In genomic region chr16:5239472-5240277, GRCh38 we compare ENCODE assay signal across 8 cellular contexts.
DNase-seq lines count a peak whose midpoint lies in the region; ATAC-seq and TF ChIP-seq lines count a peak whose summit lies in the region.
"Not testable (repeated sequence)": the region's sequence is repeated elsewhere in the genome, so short reads cannot be mapped to it uniquely, and the experiment has no call there.

No MANE protein-coding gene starts in this region.

- not testable (repeated sequence) for H2AFZ ChIP-seq in HCT116 (ENCODE audit: low read depth, low read length, poor library complexity, severe bottlenecking); OCI-LY7 (ENCODE audit: low read length)

- POLR2A ChIA-PET in HCT116 (lab: Charles Lee); OCI-LY7 (lab: Charles Lee); activated CD8-positive, alpha-beta T cell treated with anti-CD3 and anti-CD28 coated beads, Interleukin-2, amount 10 ng/mL, durations not matched to agents 7 days and 5 days (lab: Charles Lee): not testable (repeated sequence)

- H3K4me1 ChIP-seq in HCT116 (ENCODE audit: control insufficient read depth in 1 of 2, insufficient read depth in 2 of 2, low read length in 2 of 2); OCI-LY7 (ENCODE audit: insufficient read depth, low read length, poor library complexity, severe bottlenecking); body of pancreas; neutrophil (ENCODE audit: control insufficient read depth in 1 of 2, insufficient read depth in 1 of 2, low read depth in 1 of 2, low read length in 1 of 2): not testable (repeated sequence)

- TF ChIP-seq POLR2A in HCT116 (IDR thresholded peaks at IDR 0.05; ENCODE audit: borderline replicate concordance, extremely low read depth, insufficient read depth, insufficient read length); body of pancreas (IDR thresholded peaks at IDR 0.05): not testable (repeated sequence)

- not testable (repeated sequence) for H3K27me3 ChIP-seq in HCT116 (ENCODE audit: insufficient read depth, low read length); body of pancreas
- peaks cover 33% of the 10 kb centered on the region for H3K27me3 ChIP-seq in neutrophil

- peak; percentile 94 for ATAC-seq in HCT116
- ATAC-seq in activated CD8-positive, alpha-beta T cell treated with anti-CD3 and anti-CD28 coated beads, Interleukin-2, amount 10 ng/mL, durations not matched to agents 7 days and 5 days; body of pancreas; left cardiac atrium: not testable (repeated sequence)

- not testable (repeated sequence) for H3K9ac ChIP-seq in HCT116 (ENCODE audit: low read length)

- TF ChIP-seq CTCF in C4-2B (conservative IDR thresholded peaks at IDR 0.05) (peak; percentile 81), HCT116 (IDR thresholded peaks at IDR 0.05 in 2 of 3, conservative IDR thresholded peaks at IDR 0.05 in 1 of 3; ENCODE audit: borderline replicate concordance in 1 of 3, insufficient read depth in 1 of 3, low read depth in 2 of 3, low read length in 2 of 3) (peak in 1 of 3 experiments; percentile 37; a peak in 3 of 6 replicates), OCI-LY7 (conservative IDR thresholded peaks at IDR 0.05; ENCODE audit: low read length) (peak; percentile 46; the same call in 1 of the 2 replicates), body of pancreas (IDR thresholded peaks at IDR 0.05) (peak in 5 of 7 experiments; percentile 12 to 71 (median 44)), neutrophil (IDR thresholded peaks at IDR 0.05) (peak; percentile 49)

- H3K4me3 Mint-ChIP-seq in activated CD8-positive, alpha-beta T cell treated with anti-CD3 and anti-CD28 coated beads, Interleukin-2, amount 10 ng/mL, durations not matched to agents 7 days and 5 days: not testable (repeated sequence)

- H3K36me3 ChIP-seq in HCT116 (ENCODE audit: control insufficient read depth in 1 of 2, insufficient read depth in 2 of 2, low read length in 2 of 2); OCI-LY7 (ENCODE audit: insufficient read depth, low read length); body of pancreas (replicated peaks in 1 of 2; ENCODE audit: insufficient read depth in 1 of 2, low read depth in 2 of 2); neutrophil: not testable (repeated sequence)

- not testable (repeated sequence) for H3K4me3 ChIP-seq in HCT116 (replicated peaks in 1 of 2; ENCODE audit: low read depth in 1 of 2, low read length in 2 of 2); OCI-LY7 (ENCODE audit: low read depth, low read length, poor library complexity, severe bottlenecking); body of pancreas; neutrophil (ENCODE audit: low read depth in 1 of 2, low read length in 1 of 2)

- not testable (repeated sequence) for H3K9me3 ChIP-seq in HCT116 (ENCODE audit: control insufficient read depth in 1 of 2, insufficient read depth in 1 of 2, low read depth in 1 of 2, low read length in 2 of 2); OCI-LY7 (ENCODE audit: low read length); body of pancreas; neutrophil

- DNase-seq in HCT116 (ENCODE audit: low read depth, low spot score); OCI-LY7 (ENCODE audit: low spot score): not testable (repeated sequence)
- peak; percentile 48 for DNase-seq in activated CD8-positive, alpha-beta T cell treated with anti-CD3 and anti-CD28 coated beads, Interleukin-2, amount 10 ng/mL, durations not matched to agents 7 days and 5 days
- peak; percentile 18 to 59 (median 44) for DNase-seq in body of pancreas
- peak; percentile 34 for DNase-seq in left cardiac atrium
- peak; percentile 42 to 52 for DNase-seq in stimulated activated CD8-positive, alpha-beta memory T cell treated with anti-CD3 and anti-CD28 coated beads, Interleukin-2, amount 100 ng/mL, for 48 hours (ENCODE audit: low read depth in 2 of 2)

- H3K27ac ChIP-seq in C4-2B; HCT116 (ENCODE audit: low read depth, low read length); OCI-LY7 (ENCODE audit: low read depth, low read length, poor library complexity, severe bottlenecking); body of pancreas; neutrophil: not testable (repeated sequence)

- not testable (repeated sequence) for H3K79me2 ChIP-seq in HCT116 (ENCODE audit: insufficient read depth, low read length); OCI-LY7 (ENCODE audit: insufficient read depth, low read depth, low read length)

- H3K27ac Mint-ChIP-seq in activated CD8-positive, alpha-beta T cell treated with anti-CD3 and anti-CD28 coated beads, Interleukin-2, amount 10 ng/mL, durations not matched to agents 7 days and 5 days: not testable (repeated sequence)

- 0 to 2% methylated on average over 9 to 42 of the region's 89 CpGs for WGBS in body of pancreas, 2 donors

- H3K4me2 ChIP-seq in HCT116 (ENCODE audit: low read length); OCI-LY7 (ENCODE audit: low read length): not testable (repeated sequence)

- BruUV-seq in HCT116 (replicated peaks; lab: Mats Ljungman, UMichigan); OCI-LY7 (replicated peaks; lab: Mats Ljungman, UMichigan): not testable (repeated sequence)

- H3K9me3 Mint-ChIP-seq in activated CD8-positive, alpha-beta T cell treated with anti-CD3 and anti-CD28 coated beads, Interleukin-2, amount 10 ng/mL, durations not matched to agents 7 days and 5 days (ENCODE audit: insufficient read depth): not testable (repeated sequence)

- H3K9me2 ChIP-seq in HCT116 (ENCODE audit: insufficient read depth); OCI-LY7 (ENCODE audit: insufficient read depth, low read length): not testable (repeated sequence)

- H3K27me3 Mint-ChIP-seq in activated CD8-positive, alpha-beta T cell treated with anti-CD3 and anti-CD28 coated beads, Interleukin-2, amount 10 ng/mL, durations not matched to agents 7 days and 5 days (ENCODE audit: low read depth): peaks cover 11% of the 10 kb centered on the region

- RAD21 ChIA-PET in HCT116 (lab: Charles Lee; ENCODE audit: low non-redundant PET in 1 of 2, low total read pairs in 2 of 2, uncharacterized antibody in 2 of 2, unreplicated experiment in 2 of 2): interaction anchor here in 1 of 2 experiments (1.3 kb wide), 1 partner anchor 251 kb away, joined by 3 read pairs; no protein-coding TSS in a partner anchor

- TF ChIP-seq RAD21 in HCT116 (IDR thresholded peaks at IDR 0.05; ENCODE audit: low read depth): peak; percentile 28

- H4K20me1 ChIP-seq in HCT116 (ENCODE audit: insufficient read depth); OCI-LY7 (ENCODE audit: insufficient read depth, low read length): not testable (repeated sequence)

- intact Hi-C loops in HCT116 (cut with micrococcal nuclease) (loop anchor here (1.0 to 5.0 kb wide), 2 partner anchors 251 to 378 kb away; no protein-coding TSS in a partner anchor), left cardiac atrium (cut with DNase I) (loop anchor here (5.0 to 10.0 kb wide), 2 partner anchors 385 to 1403 kb away; no protein-coding TSS in a partner anchor)
- intact Hi-C loops in OCI-LY7 (cut with micrococcal nuclease; ENCODE audit: unreplicated experiment); body of pancreas (cut with DNase I): not testable (repeated sequence)

- CTCF ChIA-PET in HCT116 (lab: Charles Lee); OCI-LY7 (lab: Charles Lee; ENCODE audit: unreplicated experiment): not testable (repeated sequence)
- CTCF ChIA-PET in activated CD8-positive, alpha-beta T cell treated with anti-CD3 and anti-CD28 coated beads, Interleukin-2, amount 10 ng/mL, durations not matched to agents 7 days and 5 days (lab: Charles Lee): interaction anchor here (0.9 to 1.1 kb wide), 4 partner anchors 14 to 395 kb away, joined by 3 to 6 read pairs (median 4); no protein-coding TSS in a partner anchor

- not testable (repeated sequence) for H3K36me3 Mint-ChIP-seq in activated CD8-positive, alpha-beta T cell treated with anti-CD3 and anti-CD28 coated beads, Interleukin-2, amount 10 ng/mL, durations not matched to agents 7 days and 5 days (ENCODE audit: low read depth)

- H3K4me1 Mint-ChIP-seq in activated CD8-positive, alpha-beta T cell treated with anti-CD3 and anti-CD28 coated beads, Interleukin-2, amount 10 ng/mL, durations not matched to agents 7 days and 5 days (ENCODE audit: low read depth): not testable (repeated sequence)
